Comparison of ENCODE assay signal across 9 cellular contexts in genomic region chr1:98660941-98661543, GRCh38. TPM values are rescaled to one million over a fixed set of nuclear protein-coding genes. Genes with fewer than 3 reads are reported as not detected.
DNase-seq lines count a peak whose midpoint lies in the region; ATAC-seq lines count a peak whose summit lies in the region.
"Had no signal": no experiment of that assay in that cellular context is flagged by ENCODE, and none has a peak within 500 bp of the region (broad histone marks: within the 10 kb centered on the region; RNA-seq: fewer than 3 reads in every experiment).

No MANE protein-coding gene starts in this region.

- peaks cover 37% of the 10 kb centered on the region for H3K27me3 Mint-ChIP-seq in activated CD4-positive, alpha-beta T cell treated with anti-CD3 and anti-CD28 coated beads for 36 hours
- H3K27me3 Mint-ChIP-seq in activated CD4-positive, alpha-beta T cell treated with anti-CD3 and anti-CD28 coated beads, Interleukin-2, amount 10 ng/mL, durations not matched to agents 24 days and 14 days = peaks cover 47% of the 10 kb centered on the region

- H3K4me1 ChIP-seq in skeletal muscle tissue (ENCODE audit: control insufficient read depth in 3 of 3, insufficient read depth in 3 of 3, low read length in 3 of 3) = peaks cover 0 to 10% (median 2%) of the 10 kb centered on the region in 3 donors

- POLR2A ChIA-PET in activated CD4-positive, alpha-beta T cell treated with anti-CD3 and anti-CD28 coated beads for 36 hours (lab: Charles Lee) = no interaction called here

- no peaks in the 10 kb centered on the region for H3K36me3 ChIP-seq in skeletal muscle tissue (ENCODE audit: control insufficient read depth in 3 of 3, insufficient read depth in 3 of 3, low read length in 3 of 3)

- H3K9me3 ChIP-seq in iPS-18c (ENCODE audit: control insufficient read depth, insufficient read depth, low read length) (peaks cover 3% of the 10 kb centered on the region), skeletal muscle tissue (ENCODE audit: control insufficient read depth in 3 of 3, low read length in 3 of 3) (no peaks in the 10 kb centered on the region)

- H3K4me3 Mint-ChIP-seq in activated CD4-positive, alpha-beta T cell treated with anti-CD3 and anti-CD28 coated beads for 36 hours = peak overlapping the region; percentile 7
- H3K4me3 Mint-ChIP-seq in activated CD4-positive, alpha-beta T cell treated with anti-CD3 and anti-CD28 coated beads, Interleukin-2, amount 10 ng/mL, durations not matched to agents 24 days and 14 days = no peak overlapping the region

- intact Hi-C loops in activated CD4-positive, alpha-beta T cell treated with anti-CD3 and anti-CD28 coated beads for 36 hours (cut with DNase I, micrococcal nuclease) = no loop called here
- intact Hi-C loops in activated CD4-positive, alpha-beta T cell treated with anti-CD3 and anti-CD28 coated beads, Interleukin-2, amount 10 ng/mL, durations not matched to agents 24 days and 14 days (cut with micrococcal nuclease) = no loop called here

- H3K27ac Mint-ChIP-seq in activated CD4-positive, alpha-beta T cell treated with anti-CD3 and anti-CD28 coated beads for 36 hours = no peak overlapping the region
- H3K27ac Mint-ChIP-seq in activated CD4-positive, alpha-beta T cell treated with anti-CD3 and anti-CD28 coated beads, Interleukin-2, amount 10 ng/mL, durations not matched to agents 24 days and 14 days = no peak overlapping the region

- no peaks in the 10 kb centered on the region for H3K9me3 Mint-ChIP-seq in activated CD4-positive, alpha-beta T cell treated with anti-CD3 and anti-CD28 coated beads for 36 hours (ENCODE audit: low read depth)
- H3K9me3 Mint-ChIP-seq in activated CD4-positive, alpha-beta T cell treated with anti-CD3 and anti-CD28 coated beads, Interleukin-2, amount 10 ng/mL, durations not matched to agents 24 days and 14 days = no peaks in the 10 kb centered on the region

- H3K27me3 ChIP-seq in skeletal muscle tissue (ENCODE audit: control insufficient read depth in 3 of 3, insufficient read depth in 3 of 3, low read length in 3 of 3) = peaks cover 0 to 22% (median 4%) of the 10 kb centered on the region in 3 donors

- no peaks in the 10 kb centered on the region for H3K36me3 Mint-ChIP-seq in activated CD4-positive, alpha-beta T cell treated with anti-CD3 and anti-CD28 coated beads for 36 hours (ENCODE audit: low read depth)
- H3K36me3 Mint-ChIP-seq in activated CD4-positive, alpha-beta T cell treated with anti-CD3 and anti-CD28 coated beads, Interleukin-2, amount 10 ng/mL, durations not matched to agents 24 days and 14 days (ENCODE audit: low read depth) = no peaks in the 10 kb centered on the region

- CTCF ChIA-PET in activated CD4-positive, alpha-beta T cell treated with anti-CD3 and anti-CD28 coated beads for 36 hours (lab: Charles Lee) = no interaction called here

- no peak for ATAC-seq in activated CD4-positive, alpha-beta T cell treated with anti-CD3 and anti-CD28 coated beads for 36 hours

- DNase-seq in activated CD4-positive, alpha-beta T cell treated with anti-CD3 and anti-CD28 coated beads for 36 hours = no peak
- no peak for DNase-seq in activated CD4-positive, alpha-beta T cell treated with anti-CD3 and anti-CD28 coated beads, Interleukin-2, amount 10 ng/mL, durations not matched to agents 24 days and 14 days
- peak; percentile 11 for DNase-seq in amniotic epithelial cell (ENCODE audit: low read depth)
- DNase-seq in stimulated activated naive CD4-positive, alpha-beta T cell (lab: John Stamatoyannopoulos, UW) = no peak
- no peak for DNase-seq in DMS153 treated with DMSO at 0.1 percent for 48 hours (lab: John Stamatoyannopoulos, UW; ENCODE audit: unreplicated experiment)
- no peak for DNase-seq in cortex of kidney (lab: John Stamatoyannopoulos, UW)
- DNase-seq: DND-41 had no signal

- H3K9ac ChIP-seq in skeletal muscle tissue (ENCODE audit: low read depth in 1 of 3, low read length in 3 of 3) = peak overlapping the region; percentile 25 to 73 (median 69)

- H3K27ac ChIP-seq in skeletal muscle tissue (ENCODE audit: low read depth, low read length) = peak overlapping the region; percentile 62

- H3K4me3 ChIP-seq in iPS-18c (ENCODE audit: insufficient read depth, low read depth, low read length) (peak overlapping the region; percentile 81), skeletal muscle tissue (ENCODE audit: low read length in 3 of 3) (peak overlapping the region; percentile 68 to 76 (median 71))

- peaks cover 10% of the 10 kb centered on the region for H3K4me1 Mint-ChIP-seq in activated CD4-positive, alpha-beta T cell treated with anti-CD3 and anti-CD28 coated beads for 36 hours
- peaks cover 6% of the 10 kb centered on the region for H3K4me1 Mint-ChIP-seq in activated CD4-positive, alpha-beta T cell treated with anti-CD3 and anti-CD28 coated beads, Interleukin-2, amount 10 ng/mL, durations not matched to agents 24 days and 14 days

RNA-seq across cellular contexts. Expression of gene SNX7, which starts 0.5 kb away (rescaled TPM):
- total RNA-seq in activated CD4-positive, alpha-beta T cell treated with anti-CD3 and anti-CD28 coated beads for 36 hours = under 1 TPM; 0.18 to 0.32 TPM
- total RNA-seq in activated CD4-positive, alpha-beta T cell treated with anti-CD3 and anti-CD28 coated beads, Interleukin-2, amount 10 ng/mL, durations not matched to agents 24 days and 14 days = not detected in 2 replicates
- 25.1 TPM for total RNA-seq in skeletal muscle tissue

Comparison
In these comparisons a context has a peak if more than half of its experiments do, and no peak if none do; other contexts are left out.
1. RNA of gene SNX7, which starts 0.5 kb away (total RNA-seq): 25.1 TPM in skeletal muscle tissue (single experiment); 0.18 to 0.32 TPM in activated CD4-positive, alpha-beta T cell treated with anti-CD3 and anti-CD28 coated beads for 36 hours and not detected in activated CD4-positive, alpha-beta T cell treated with anti-CD3 and anti-CD28 coated beads, Interleukin-2, amount 10 ng/mL, durations not matched to agents 24 days and 14 days; every median in the first group is over 10 times any median in the second.